In the genomic region with DNA sequence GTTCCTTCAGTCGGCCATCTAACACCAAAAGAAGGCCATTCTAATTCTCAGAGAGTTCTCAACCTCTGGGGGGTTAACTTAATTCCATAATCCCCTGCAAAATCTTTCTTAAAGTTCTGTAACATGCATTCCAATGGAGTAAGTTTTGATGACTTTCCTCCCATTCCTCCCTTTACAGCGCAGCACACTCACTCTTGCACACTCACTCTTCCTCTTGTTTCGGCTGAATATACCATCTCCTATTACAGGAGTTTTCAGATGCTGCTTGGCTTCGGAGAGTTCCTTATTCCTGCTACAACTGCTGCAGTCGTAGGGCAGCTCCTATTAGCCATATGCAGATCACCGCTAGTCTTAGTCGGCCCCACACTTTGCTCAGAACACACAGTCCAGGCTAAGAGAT, we compare ENCODE assay signal across 11 cellular contexts. TPM values are rescaled to one million over a fixed set of nuclear protein-coding genes. Genes with fewer than 3 reads are reported as not detected.
DNase-seq lines count a peak whose midpoint lies in the region; ATAC-seq and TF ChIP-seq lines count a peak whose summit lies in the region.
"Had no signal": no experiment of that assay in that cellular context is flagged by ENCODE, and none has a peak within 500 bp of the region (broad histone marks: within the 10 kb centered on the region; RNA-seq: fewer than 3 reads in every experiment).

No MANE protein-coding gene starts in this region.

- H3K27me3 ChIP-seq in body of pancreas (no peaks in the 10 kb centered on the region), mucosa of stomach (ENCODE audit: control insufficient read depth, insufficient read depth, low read length) (no peaks in the 10 kb centered on the region)

- WGBS in body of pancreas, 2 donors, result 59 to 61% methylated on average over 7 of the region's 7 CpGs

- TF ChIP-seq CTCF in body of pancreas (IDR thresholded peaks at IDR 0.05), result no peak

- no peaks in the 10 kb centered on the region for H3K36me3 Mint-ChIP-seq in stimulated activated naive CD8-positive, alpha-beta T cell treated with anti-CD3 and anti-CD28 coated beads, Interleukin-15, Interleukin-2, amounts not matched to agents 100 ng/mL and 50 ng/mL, for 24 hours (ENCODE audit: low read depth)

- peak overlapping the region; percentile 3 for H3K9ac ChIP-seq in mucosa of stomach (ENCODE audit: low read length)

- peaks cover 26% of the 10 kb centered on the region for H3K4me1 Mint-ChIP-seq in stimulated activated naive CD8-positive, alpha-beta T cell treated with anti-CD3 and anti-CD28 coated beads, Interleukin-15, Interleukin-2, amounts not matched to agents 100 ng/mL and 50 ng/mL, for 24 hours (ENCODE audit: low read depth)

- H3K36me3 ChIP-seq in body of pancreas (replicated peaks in 1 of 2; ENCODE audit: insufficient read depth in 1 of 2, low read depth in 2 of 2) (no peaks in the 10 kb centered on the region), mucosa of stomach (ENCODE audit: control insufficient read depth, insufficient read depth, low read length) (no peaks in the 10 kb centered on the region)

- peak overlapping the region; percentile 85 for H3K27ac Mint-ChIP-seq in stimulated activated naive CD8-positive, alpha-beta T cell treated with anti-CD3 and anti-CD28 coated beads, Interleukin-15, Interleukin-2, amounts not matched to agents 100 ng/mL and 50 ng/mL, for 24 hours

- ATAC-seq in stimulated activated naive CD8-positive, alpha-beta T cell treated with anti-CD3 and anti-CD28 coated beads, Interleukin-15, Interleukin-2, amounts not matched to agents 100 U/mL and 50 U/mL, for 24 hours, result no peak
- ATAC-seq in body of pancreas (no peak), GM19397 (IDR thresholded peaks at IDR 0.05; ENCODE audit: unreplicated experiment) (no peak), GM21529 (IDR thresholded peaks at IDR 0.05; ENCODE audit: unreplicated experiment) (no peak)

- H3K4me3 ChIP-seq in body of pancreas, result no peak overlapping the region
- H3K4me3 ChIP-seq in mucosa of stomach (ENCODE audit: low read length), result peak overlapping the region; percentile 1

- peak overlapping the region in 3 of 4 donors; percentile 45 to 78 (median 72) for H3K27ac ChIP-seq in body of pancreas

- DNase-seq in stimulated activated naive CD8-positive, alpha-beta T cell treated with anti-CD3 and anti-CD28 coated beads, Interleukin-15, Interleukin-2, amounts not matched to agents 100 U/mL and 50 U/mL, for 24 hours, result no peak
- no peak for DNase-seq in body of pancreas
- no peak for DNase-seq in NCI-H1092 treated with DMSO at 0.1 percent for 48 hours (lab: John Stamatoyannopoulos, UW)
- no peak for DNase-seq in DMS 273 (lab: John Stamatoyannopoulos, UW; ENCODE audit: unreplicated experiment)
- DNase-seq: DMS 273 treated with DMSO at 0.1 percent for 48 hours, NCI-H345 had no signal

- peaks cover 41% of the 10 kb centered on the region for H3K4me1 ChIP-seq in body of pancreas
- H3K4me1 ChIP-seq in mucosa of stomach (ENCODE audit: control insufficient read depth, insufficient read depth, low read length), result peaks cover 10% of the 10 kb centered on the region

- H3K9me3 ChIP-seq in body of pancreas (no peaks in the 10 kb centered on the region), mucosa of stomach (ENCODE audit: control insufficient read depth, low read length) (no peaks in the 10 kb centered on the region)

- intact Hi-C loops in body of pancreas (cut with DNase I), result no loop called here

- no peaks in the 10 kb centered on the region for H3K9me3 Mint-ChIP-seq in stimulated activated naive CD8-positive, alpha-beta T cell treated with anti-CD3 and anti-CD28 coated beads, Interleukin-15, Interleukin-2, amounts not matched to agents 100 ng/mL and 50 ng/mL, for 24 hours

- no peaks in the 10 kb centered on the region for H3K27me3 Mint-ChIP-seq in stimulated activated naive CD8-positive, alpha-beta T cell treated with anti-CD3 and anti-CD28 coated beads, Interleukin-15, Interleukin-2, amounts not matched to agents 100 ng/mL and 50 ng/mL, for 24 hours

- peak overlapping the region; percentile 70 for H3K4me3 Mint-ChIP-seq in stimulated activated naive CD8-positive, alpha-beta T cell treated with anti-CD3 and anti-CD28 coated beads, Interleukin-15, Interleukin-2, amounts not matched to agents 100 ng/mL and 50 ng/mL, for 24 hours

- no peak for TF ChIP-seq POLR2A in body of pancreas (IDR thresholded peaks at IDR 0.05)

RNA-seq across cellular contexts. Expression of gene OR10H4, which starts 53.6 kb away (rescaled TPM):
- not detected for total RNA-seq in body of pancreas
- total RNA-seq: glomerular endothelial cell had no signal
